Comparison of ENCODE assay signal across 11 cellular contexts in the genomic region with DNA sequence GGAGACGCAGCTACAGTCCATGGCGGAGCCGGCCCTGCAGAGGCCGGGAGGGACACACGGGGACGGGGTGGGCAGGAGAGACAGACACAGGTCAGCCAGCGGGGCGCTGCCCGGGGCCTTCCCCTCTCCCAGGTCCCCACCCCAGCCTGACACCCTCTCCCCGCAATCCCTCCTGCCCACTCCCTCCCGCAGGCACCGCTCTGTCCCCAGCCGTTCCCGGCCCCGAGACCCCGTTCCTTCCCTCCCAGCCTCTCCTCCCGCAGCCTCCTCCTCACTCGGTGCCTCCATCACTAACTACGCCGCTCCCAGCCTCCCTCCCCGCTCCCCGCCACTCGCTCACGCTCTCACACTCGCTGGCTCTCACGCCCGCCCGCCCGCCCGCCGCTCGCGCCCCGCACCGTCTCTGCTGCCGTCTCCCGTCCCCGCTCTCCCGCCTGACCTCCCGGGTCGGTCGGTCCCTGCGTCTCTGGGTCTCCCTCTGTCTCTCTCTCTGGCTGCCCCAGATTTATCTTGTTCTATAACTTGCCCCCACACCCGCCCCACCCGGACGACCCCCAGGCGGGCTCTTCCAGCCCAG. TPM values are rescaled to one million over a fixed set of nuclear protein-coding genes. Genes with fewer than 3 reads are reported as not detected.
DNase-seq lines count a peak whose midpoint lies in the region; ATAC-seq and TF ChIP-seq lines count a peak whose summit lies in the region.
"Had no signal": no experiment of that assay in that cellular context is flagged by ENCODE, and none has a peak within 500 bp of the region (broad histone marks: within the 10 kb centered on the region; RNA-seq: fewer than 3 reads in every experiment).

No MANE protein-coding gene starts in this region.

- TF ChIP-seq CTCF in mesothelial cell of epicardium (IDR thresholded peaks at IDR 0.05; ENCODE audit: unreplicated experiment), result no peak

- H3K27me3 Mint-ChIP-seq in mesothelial cell of epicardium (ENCODE audit: low read depth), result peaks cover 57% of the 10 kb centered on the region

- H3K27me3 ChIP-seq in iPS-15b (ENCODE audit: control insufficient read depth, insufficient read depth, low read length), result peaks cover 88% of the 10 kb centered on the region

- H3K4me1 ChIP-seq in iPS-15b (ENCODE audit: control insufficient read depth, insufficient read depth, low read length), result no peaks in the 10 kb centered on the region

- H3K4me3 ChIP-seq in iPS-15b (ENCODE audit: low read depth, low read length), result peak overlapping the region; percentile 54

- ATAC-seq in SK-N-SH treated with all-trans-retinoic acid at 6 μM for 48 hours (peak; percentile 62), GM21515 (IDR thresholded peaks at IDR 0.05; ENCODE audit: unreplicated experiment) (no peak), HG03139 (IDR thresholded peaks at IDR 0.05; ENCODE audit: unreplicated experiment) (no peak)
- ATAC-seq: left ventricle myocardium superior had no signal

- no peak overlapping the region for H3K4me3 Mint-ChIP-seq in mesothelial cell of epicardium

- DNase-seq in activated CD4-positive, alpha-beta T cell treated with anti-CD3 and anti-CD28 coated beads, Interleukin-2, amount 50 U/mL, for 1 hour, result peak; percentile 33
- DNase-seq in activated CD4-positive, alpha-beta T cell treated with anti-CD3 and anti-CD28 coated beads for 1 hour, result no peak
- DNase-seq in retina (peak; percentile 42), mesothelial cell of epicardium (ENCODE audit: low spot score in 2 of 2, unreplicated experiment in 2 of 2) (no peak)
- DNase-seq: DND-41, foreskin fibroblast, left ventricle myocardium superior had no signal

- no peaks in the 10 kb centered on the region for H3K9me3 ChIP-seq in iPS-15b (ENCODE audit: control insufficient read depth, insufficient read depth, low read length)

- no peaks in the 10 kb centered on the region for H3K9me3 Mint-ChIP-seq in mesothelial cell of epicardium

- H3K27ac Mint-ChIP-seq in mesothelial cell of epicardium, result no peak overlapping the region

- no peaks in the 10 kb centered on the region for H3K36me3 ChIP-seq in iPS-15b (ENCODE audit: control insufficient read depth, insufficient read depth, low read length)

- H3K9ac ChIP-seq in iPS-15b (ENCODE audit: low read depth, low read length), result no peak overlapping the region

- H3K36me3 Mint-ChIP-seq in mesothelial cell of epicardium, result no peaks in the 10 kb centered on the region

- no peaks in the 10 kb centered on the region for H3K4me1 Mint-ChIP-seq in mesothelial cell of epicardium

TF ChIP-seq in SK-N-SH treated with all-trans-retinoic acid at 6 μM for 48 hours, 23 proteins besides CTCF, POLR2A, EP300 and RAD21:
- TF ChIP-seq PPARA (CRISPR knock-in tag; IDR thresholded peaks at IDR 0.05; ENCODE audit: borderline replicate concordance) (no peak), CSDC2 (CRISPR knock-in tag; IDR thresholded peaks at IDR 0.05) (no peak), ZFP3 (CRISPR knock-in tag; IDR thresholded peaks at IDR 0.05) (no peak), OSR1 (CRISPR knock-in tag; IDR thresholded peaks at IDR 0.05) (no peak), ZNF8 (CRISPR knock-in tag; IDR thresholded peaks at IDR 0.05) (no peak), GLIS3 (CRISPR knock-in tag; IDR thresholded peaks at IDR 0.05) (no peak), BACH2 (CRISPR knock-in tag; IDR thresholded peaks at IDR 0.05; ENCODE audit: borderline replicate concordance) (no peak), TCF4 (CRISPR knock-in tag; IDR thresholded peaks at IDR 0.05; ENCODE audit: borderline replicate concordance) (no peak), ARNTL (CRISPR knock-in tag; IDR thresholded peaks at IDR 0.05; ENCODE audit: borderline replicate concordance, low read depth) (no peak)
- TF ChIP-seq, protein P1, sequence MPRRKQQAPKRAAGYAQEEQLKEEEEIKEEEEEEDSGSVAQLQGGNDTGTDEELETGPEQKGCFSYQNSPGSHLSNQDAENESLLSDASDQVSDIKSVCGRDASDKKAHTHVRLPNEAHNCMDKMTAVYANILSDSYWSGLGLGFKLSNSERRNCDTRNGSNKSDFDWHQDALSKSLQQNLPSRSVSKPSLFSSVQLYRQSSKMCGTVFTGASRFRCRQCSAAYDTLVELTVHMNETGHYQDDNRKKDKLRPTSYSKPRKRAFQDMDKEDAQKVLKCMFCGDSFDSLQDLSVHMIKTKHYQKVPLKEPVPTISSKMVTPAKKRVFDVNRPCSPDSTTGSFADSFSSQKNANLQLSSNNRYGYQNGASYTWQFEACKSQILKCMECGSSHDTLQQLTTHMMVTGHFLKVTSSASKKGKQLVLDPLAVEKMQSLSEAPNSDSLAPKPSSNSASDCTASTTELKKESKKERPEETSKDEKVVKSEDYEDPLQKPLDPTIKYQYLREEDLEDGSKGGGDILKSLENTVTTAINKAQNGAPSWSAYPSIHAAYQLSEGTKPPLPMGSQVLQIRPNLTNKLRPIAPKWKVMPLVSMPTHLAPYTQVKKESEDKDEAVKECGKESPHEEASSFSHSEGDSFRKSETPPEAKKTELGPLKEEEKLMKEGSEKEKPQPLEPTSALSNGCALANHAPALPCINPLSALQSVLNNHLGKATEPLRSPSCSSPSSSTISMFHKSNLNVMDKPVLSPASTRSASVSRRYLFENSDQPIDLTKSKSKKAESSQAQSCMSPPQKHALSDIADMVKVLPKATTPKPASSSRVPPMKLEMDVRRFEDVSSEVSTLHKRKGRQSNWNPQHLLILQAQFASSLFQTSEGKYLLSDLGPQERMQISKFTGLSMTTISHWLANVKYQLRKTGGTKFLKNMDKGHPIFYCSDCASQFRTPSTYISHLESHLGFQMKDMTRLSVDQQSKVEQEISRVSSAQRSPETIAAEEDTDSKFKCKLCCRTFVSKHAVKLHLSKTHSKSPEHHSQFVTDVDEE (CRISPR knock-in tag; IDR thresholded peaks at IDR 0.05), result no peak
- TF ChIP-seq, protein P2, sequence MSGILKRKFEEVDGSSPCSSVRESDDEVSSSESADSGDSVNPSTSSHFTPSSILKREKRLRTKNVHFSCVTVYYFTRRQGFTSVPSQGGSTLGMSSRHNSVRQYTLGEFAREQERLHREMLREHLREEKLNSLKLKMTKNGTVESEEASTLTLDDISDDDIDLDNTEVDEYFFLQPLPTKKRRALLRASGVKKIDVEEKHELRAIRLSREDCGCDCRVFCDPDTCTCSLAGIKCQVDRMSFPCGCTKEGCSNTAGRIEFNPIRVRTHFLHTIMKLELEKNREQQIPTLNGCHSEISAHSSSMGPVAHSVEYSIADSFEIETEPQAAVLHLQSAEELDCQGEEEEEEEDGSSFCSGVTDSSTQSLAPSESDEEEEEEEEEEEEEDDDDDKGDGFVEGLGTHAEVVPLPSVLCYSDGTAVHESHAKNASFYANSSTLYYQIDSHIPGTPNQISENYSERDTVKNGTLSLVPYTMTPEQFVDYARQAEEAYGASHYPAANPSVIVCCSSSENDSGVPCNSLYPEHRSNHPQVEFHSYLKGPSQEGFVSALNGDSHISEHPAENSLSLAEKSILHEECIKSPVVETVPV (CRISPR knock-in tag; IDR thresholded peaks at IDR 0.05), result no peak
TF ChIP-seq in SK-N-SH treated with all-trans-retinoic acid at 6 μM for 48 hours: peak in this region for 0.

RNA-seq across cellular contexts. Expression of a gene that starts 15.3 kb away (rescaled TPM):
- total RNA-seq in mesothelial cell of epicardium, result 0.49 to 0.67 TPM (median 0.59 TPM) in 3 replicates
- total RNA-seq: left ventricle myocardium superior had no signal

RNA-seq across cellular contexts. Expression of a gene that starts 30.0 kb away (rescaled TPM):
- total RNA-seq in mesothelial cell of epicardium, result 78.8 to 83.9 TPM (median 82.4 TPM) in 3 replicates

RNA-seq across cellular contexts. Expression of a gene that starts 35.9 kb away (rescaled TPM):
- 0.43 to 0.62 TPM (median 0.58 TPM) in 3 replicates for total RNA-seq in mesothelial cell of epicardium
- total RNA-seq: left ventricle myocardium superior had no signal

RNA-seq across cellular contexts. Expression of a gene that starts 46.1 kb away (rescaled TPM):
- total RNA-seq in mesothelial cell of epicardium, result 99.7 to 104 TPM (median 102 TPM) in 3 replicates

RNA-seq across cellular contexts. Expression of a gene that starts 52.9 kb away (rescaled TPM):
- total RNA-seq in mesothelial cell of epicardium, result 2,197 to 2,288 TPM (median 2,263 TPM) in 3 replicates

Comparison
In these comparisons a context has a peak if more than half of its experiments do, and no peak if none do; other contexts are left out.
1. DNase-seq: peak in activated CD4-positive, alpha-beta T cell treated with anti-CD3 and anti-CD28 coated beads, Interleukin-2, amount 50 U/mL, for 1 hour (single experiment) and retina (single experiment); none in activated CD4-positive, alpha-beta T cell treated with anti-CD3 and anti-CD28 coated beads for 1 hour (single experiment) and mesothelial cell of epicardium (0 of 2).